8 cellular contexts compared by ENCODE assay signal in genomic region chr16:228151-228855, GRCh38. TPM values are rescaled to one million over a fixed set of nuclear protein-coding genes. Genes with fewer than 3 reads are reported as not detected.
A peak's percentile ranks its signal among the peaks of the same experiment; 100 is the strongest.
DNase-seq lines count a peak whose midpoint lies in the region; ATAC-seq and TF ChIP-seq lines count a peak whose summit lies in the region.

No MANE protein-coding gene starts in this region.

- no peaks in the 10 kb centered on the region for H3K9me3 ChIP-seq in CD8-positive, alpha-beta T cell (ENCODE audit: low read length)
- H3K9me3 ChIP-seq in SK-N-MC (ENCODE audit: low read depth, low read length) (no peaks in the 10 kb centered on the region), esophagus squamous epithelium (no peaks in the 10 kb centered on the region), neuronal stem cell (replicated peaks in 1 of 2; ENCODE audit: control insufficient read depth in 2 of 2, insufficient read depth in 1 of 2, low read depth in 1 of 2, low read length in 2 of 2) (no peaks in the 10 kb centered on the region)

- H3K79me1 ChIP-seq in neuronal stem cell (ENCODE audit: low read depth, low read length), result peaks cover 1% of the 10 kb centered on the region

- WGBS in esophagus squamous epithelium, 2 donors, result 10 to 14% methylated on average over 5 to 9 of the region's 10 CpGs
- no CpG with 5 or more reads among the region's 10 CpGs for WGBS in neuronal stem cell (ENCODE audit: extremely low coverage in 2 of 2, insufficient read length in 2 of 2, insufficient replicate concordance in 1 of 2), 2 donors

- H3K9ac ChIP-seq in SK-N-MC (ENCODE audit: insufficient read length) (peak overlapping the region; percentile 95), neuronal stem cell (ENCODE audit: low read depth, low read length, poor library complexity) (peak overlapping the region; percentile 99)

- H3K4me1 Mint-ChIP-seq in CD8-positive, alpha-beta T cell (ENCODE audit: low read depth), result peaks cover 36% of the 10 kb centered on the region

- H2AK5ac ChIP-seq in neuronal stem cell (ENCODE audit: low read depth, low read length), result peak overlapping the region; percentile 48

- no peak for DNase-seq in CD8-positive, alpha-beta T cell
- DNase-seq in HFF-Myc (ENCODE audit: extremely low read depth, low read depth) (no peak), SK-N-MC (ENCODE audit: low read depth, low spot score) (no peak), esophagus squamous epithelium (lab: John Stamatoyannopoulos, UW) (no peak), neuronal stem cell (ENCODE audit: low spot score) (no peak), midbrain (lab: John Stamatoyannopoulos, UW) (no peak), MV-4-11 (lab: John Stamatoyannopoulos, UW) (no peak)

- H3K4me3 Mint-ChIP-seq in CD8-positive, alpha-beta T cell, result peak overlapping the region; percentile 87

- peak overlapping the region; percentile 98 for H2AFZ ChIP-seq in neuronal stem cell (ENCODE audit: low read length)

- no peak overlapping the region for H4K8ac ChIP-seq in neuronal stem cell (ENCODE audit: low read depth, low read length)

- no peak overlapping the region for H2BK15ac ChIP-seq in neuronal stem cell (ENCODE audit: low read length)

- peak overlapping the region; percentile 77 for H3K4ac ChIP-seq in neuronal stem cell (ENCODE audit: low read length)

- H3K27me3 Mint-ChIP-seq in CD8-positive, alpha-beta T cell (ENCODE audit: low read depth), result no peaks in the 10 kb centered on the region

- no peaks in the 10 kb centered on the region for H3K27me3 ChIP-seq in CD8-positive, alpha-beta T cell (ENCODE audit: insufficient read depth, low read length)
- H3K27me3 ChIP-seq in esophagus squamous epithelium (no peaks in the 10 kb centered on the region), neuronal stem cell (ENCODE audit: control insufficient read depth in 3 of 3, insufficient read depth in 3 of 3, low read depth in 1 of 3, low read length in 3 of 3) (no peaks in the 10 kb centered on the region)

- peak overlapping the region; percentile 80 for H3K4me2 ChIP-seq in neuronal stem cell (ENCODE audit: insufficient read depth, low read length, poor library complexity, severe bottlenecking)

- H2BK5ac ChIP-seq in neuronal stem cell (ENCODE audit: low read length), result peak overlapping the region; percentile 95

- H3K36me3 Mint-ChIP-seq in CD8-positive, alpha-beta T cell, result peaks cover 47% of the 10 kb centered on the region

- no peak overlapping the region for H3K14ac ChIP-seq in neuronal stem cell (ENCODE audit: low read length)

- TF ChIP-seq CTCF in CD8-positive, alpha-beta T cell (IDR thresholded peaks at IDR 0.05), result no peak
- TF ChIP-seq CTCF in HFF-Myc (IDR thresholded peaks at IDR 0.05; ENCODE audit: low read depth, low read length, missing control alignments), result no peak
- TF ChIP-seq CTCF in esophagus squamous epithelium (IDR thresholded peaks at IDR 0.05), result no peak

- H2BK120ac ChIP-seq in neuronal stem cell (ENCODE audit: low read depth, low read length), result no peak overlapping the region

- POLR2A ChIA-PET in CD8-positive, alpha-beta T cell (lab: Charles Lee), result interaction anchor here (0.5 to 3.2 kb wide), 8 partner anchors 7 to 126 kb away, joined by 3 to 13 read pairs (median 4); partner anchors contain the start of gene AXIN1

- H3K36me3 ChIP-seq in CD8-positive, alpha-beta T cell (ENCODE audit: insufficient read depth, low read length), result peaks cover 30% of the 10 kb centered on the region
- peaks cover 52% of the 10 kb centered on the region for H3K36me3 ChIP-seq in SK-N-MC (ENCODE audit: insufficient read depth, low read length)
- H3K36me3 ChIP-seq in esophagus squamous epithelium, result peaks cover 0 to 47% (median 33%) of the 10 kb centered on the region in 3 donors
- peaks cover 19 to 46% of the 10 kb centered on the region in 2 donors for H3K36me3 ChIP-seq in neuronal stem cell (replicated peaks in 1 of 2; ENCODE audit: control insufficient read depth in 2 of 2, insufficient read depth in 2 of 2, low read length in 2 of 2)

- H3K18ac ChIP-seq in neuronal stem cell (ENCODE audit: low read length), result peak overlapping the region; percentile 100

- peak overlapping the region; percentile 84 for H3K27ac ChIP-seq in CD8-positive, alpha-beta T cell (ENCODE audit: low read depth, low read length)
- H3K27ac ChIP-seq in SK-N-MC (peak overlapping the region; percentile 93; the same call in 1 of the 2 replicates), esophagus squamous epithelium (peak overlapping the region; percentile 94 to 99 (median 96)), neuronal stem cell (replicated peaks; ENCODE audit: low read length) (peak overlapping the region; percentile 95)

- H2BK12ac ChIP-seq in neuronal stem cell (ENCODE audit: low read length), result no peak overlapping the region

- peak overlapping the region; percentile 97 for H3K27ac Mint-ChIP-seq in CD8-positive, alpha-beta T cell

- intact Hi-C loops in CD8-positive, alpha-beta T cell (cut with DNase I, micrococcal nuclease), result loop anchor here in 1 of 2 experiments (10.0 kb wide), 1 partner anchor 296 kb away; the partner anchor contains the start of gene CAPN15
- intact Hi-C loops in esophagus squamous epithelium (cut with DNase I), result no loop called here

- H3K4me1 ChIP-seq in CD8-positive, alpha-beta T cell (ENCODE audit: insufficient read depth, low read length), result peaks cover 32% of the 10 kb centered on the region
- H3K4me1 ChIP-seq in esophagus squamous epithelium, result peaks cover 6 to 27% (median 16%) of the 10 kb centered on the region in 3 donors
- H3K4me1 ChIP-seq in neuronal stem cell (ENCODE audit: control insufficient read depth in 2 of 2, insufficient read depth in 1 of 2, low read depth in 1 of 2, low read length in 2 of 2), result peaks cover 2 to 9% of the 10 kb centered on the region in 2 donors

- H3K4me3 ChIP-seq in CD8-positive, alpha-beta T cell (ENCODE audit: low read depth, low read length), result peak overlapping the region; percentile 78
- H3K4me3 ChIP-seq in HFF-Myc (replicated peaks; ENCODE audit: low read depth, low read length) (peak overlapping the region; percentile 98), SK-N-MC (peak overlapping the region; percentile 93), esophagus squamous epithelium (peak overlapping the region; percentile 78 to 98 (median 83)), neuronal stem cell (ENCODE audit: low read length in 2 of 2) (peak overlapping the region; percentile 66 to 98)

- H4K91ac ChIP-seq in neuronal stem cell (ENCODE audit: low read depth, low read length, poor library complexity), result no peak overlapping the region

- H3K23ac ChIP-seq in neuronal stem cell (ENCODE audit: low read depth, low read length, poor library complexity), result no peak overlapping the region

- CTCF ChIA-PET in CD8-positive, alpha-beta T cell (lab: Charles Lee), result interaction anchor here (0.7 to 2.2 kb wide), 9 partner anchors 10 to 163 kb away, joined by 3 to 10 read pairs (median 5); no protein-coding TSS in a partner anchor

- no peaks in the 10 kb centered on the region for H3K9me3 Mint-ChIP-seq in CD8-positive, alpha-beta T cell

- peak; percentile 27 for ATAC-seq in CD8-positive, alpha-beta T cell
- no peak for ATAC-seq in HG03457 (IDR thresholded peaks at IDR 0.05; ENCODE audit: unreplicated experiment)

- TF ChIP-seq POLR2A in esophagus squamous epithelium (IDR thresholded peaks at IDR 0.05), result no peak

RNA-seq across cellular contexts. Expression of gene LUC7L, which starts 0.9 kb away (rescaled TPM):
- 100 to 1,000 TPM; 136 to 142 TPM for total RNA-seq in CD8-positive, alpha-beta T cell
- total RNA-seq in esophagus squamous epithelium, result 10 to 100 TPM; 33.5 to 74.2 (median 46.5) TPM
- polyA plus RNA-seq in neuronal stem cell (2013, experiment 1 of 2), result 157 TPM
- 156 TPM for polyA plus RNA-seq in neuronal stem cell (2013, experiment 2 of 2)

RNA-seq across cellular contexts. Expression of gene FAM234A, which starts 6.3 kb away (rescaled TPM):
- 10 to 100 TPM; 22.4 to 24.7 TPM for total RNA-seq in CD8-positive, alpha-beta T cell
- total RNA-seq in esophagus squamous epithelium, result 100 to 1,000 TPM in 1 of 4 donors, 10 to 100 TPM in 3; 16.5 to 147 (median 60.0) TPM
- 116 TPM for polyA plus RNA-seq in neuronal stem cell (2013, experiment 1 of 2)
- 123 TPM for polyA plus RNA-seq in neuronal stem cell (2013, experiment 2 of 2)

RNA-seq across cellular contexts. Expression of gene RGS11, which starts 47.4 kb away (rescaled TPM):
- not detected for total RNA-seq in CD8-positive, alpha-beta T cell
- total RNA-seq in esophagus squamous epithelium, result 1 to 10 TPM in 3 of 4 donors, under 1 TPM in 1; 0.88 to 4.8 (median 2.6) TPM
- polyA plus RNA-seq in neuronal stem cell (2013, experiment 1 of 2), result 1.7 TPM
- 1.5 TPM for polyA plus RNA-seq in neuronal stem cell (2013, experiment 2 of 2)

RNA-seq across cellular contexts. Expression of gene HBQ1, which starts 48.0 kb away (rescaled TPM):
- not detected for total RNA-seq in CD8-positive, alpha-beta T cell
- total RNA-seq in esophagus squamous epithelium, result not detected
- polyA plus RNA-seq in neuronal stem cell (2013, experiment 1 of 2), result 8.2 TPM
- 7.2 TPM for polyA plus RNA-seq in neuronal stem cell (2013, experiment 2 of 2)

RNA-seq across cellular contexts. Expression of gene HBA1, which starts 51.8 kb away (rescaled TPM):
- under 1 TPM in 1 of 2 experiments, not detected in 1; 0.68 TPM for total RNA-seq in CD8-positive, alpha-beta T cell
- 10 to 100 TPM in 1 of 4 donors, 1 to 10 TPM in 1, not detected in 2; 1.0 to 12.9 TPM for total RNA-seq in esophagus squamous epithelium
- polyA plus RNA-seq in neuronal stem cell (2013, experiment 1 of 2), result not detected
- polyA plus RNA-seq in neuronal stem cell (2013, experiment 2 of 2), result not detected
